ENCODE assay signal across 17 cellular contexts in genomic region chr9:35560625-35561337, GRCh38. TPM values are rescaled to one million over a fixed set of nuclear protein-coding genes. Genes with fewer than 3 reads are reported as not detected.
DNase-seq lines count a peak whose midpoint lies in the region; ATAC-seq and TF ChIP-seq lines count a peak whose summit lies in the region.
"Had no signal": no experiment of that assay in that cellular context is flagged by ENCODE, and none has a peak within 500 bp of the region (broad histone marks: within the 10 kb centered on the region; RNA-seq: fewer than 3 reads in every experiment).

No MANE protein-coding gene starts in this region.

- TF ChIP-seq CTCF in heart left ventricle (IDR thresholded peaks at IDR 0.05) = no peak

- no peak overlapping the region for H3K27ac Mint-ChIP-seq in activated naive CD8-positive, alpha-beta T cell treated with anti-CD3 and anti-CD28 coated beads for 36 hours

- WGBS in heart left ventricle, 4 donors = 81 to 87% (median 82%) methylated on average over 18 to 24 of the region's 24 CpGs

- ATAC-seq in Right ventricle myocardium superior (ENCODE audit: poor library complexity) (no peak), heart left ventricle (peak in 3 of 4 donors; percentile 1 to 9 (median 5)), sciatic nerve (peak; percentile 16), HG02884 (IDR thresholded peaks at IDR 0.05; ENCODE audit: unreplicated experiment) (no peak)

- TF ChIP-seq POLR2A in heart left ventricle (IDR thresholded peaks at IDR 0.05) = no peak

- no peaks in the 10 kb centered on the region for H3K27me3 Mint-ChIP-seq in activated naive CD8-positive, alpha-beta T cell treated with anti-CD3 and anti-CD28 coated beads for 36 hours

- no peaks in the 10 kb centered on the region for H3K9me3 ChIP-seq in heart left ventricle
- H3K9me3 ChIP-seq: Peyer's patch had no signal

- H3K9me3 Mint-ChIP-seq in activated naive CD8-positive, alpha-beta T cell treated with anti-CD3 and anti-CD28 coated beads for 36 hours = no peaks in the 10 kb centered on the region
- H3K9me3 Mint-ChIP-seq: H9 had no signal

- H3K4me1 ChIP-seq in heart left ventricle = peaks cover 4 to 34% (median 24%) of the 10 kb centered on the region in 12 donors

- H3K4me1 Mint-ChIP-seq in activated naive CD8-positive, alpha-beta T cell treated with anti-CD3 and anti-CD28 coated beads for 36 hours = no peaks in the 10 kb centered on the region

- peak overlapping the region in 3 of 12 donors; percentile 9 to 48 (median 24) for H3K27ac ChIP-seq in heart left ventricle
- H3K27ac ChIP-seq: C4-2B, Peyer's patch had no signal

- peak; percentile 51 for DNase-seq in Right ventricle myocardium superior
- no peak for DNase-seq in cardiac septum (ENCODE audit: low spot score)
- no peak for DNase-seq in heart left ventricle
- DNase-seq in sciatic nerve (ENCODE audit: low spot score) = no peak
- DNase-seq in activated naive CD8-positive, alpha-beta T cell treated with anti-CD3 and anti-CD28 coated beads for 36 hours = no peak
- DNase-seq in cerebellar cortex (ENCODE audit: low spot score) = no peak
- no peak for DNase-seq in stimulated activated CD4-positive, alpha-beta T cell treated with anti-CD3 and anti-CD28 coated beads, Interleukin-1b, Interleukin-23, amount 100 ng/mL, for 48 hours
- DNase-seq: COR-L47, DMS53, H9, IMR-90, Kasumi-1, NCI-H2029, NCI-H510A treated with DMSO at 0.1 percent for 48 hours, Peyer's patch had no signal

- peaks cover 1 to 66% (median 58%) of the 10 kb centered on the region in 9 donors for H3K36me3 ChIP-seq in heart left ventricle

- intact Hi-C loops in Right ventricle myocardium superior (cut with DNase I) = no loop called here
- intact Hi-C loops in cardiac septum (cut with DNase I) = no loop called here
- intact Hi-C loops in heart left ventricle (cut with DNase I) = loop anchor here in 1 of 10 donors (10.0 kb wide), 1 partner anchor 436 kb away; no protein-coding TSS in a partner anchor
- intact Hi-C loops in sciatic nerve (cut with DNase I) = no loop called here

- no peak overlapping the region for H3K4me3 ChIP-seq in heart left ventricle
- H3K4me3 ChIP-seq: Peyer's patch had no signal

- H3K4me3 Mint-ChIP-seq in activated naive CD8-positive, alpha-beta T cell treated with anti-CD3 and anti-CD28 coated beads for 36 hours = no peak overlapping the region
- H3K4me3 Mint-ChIP-seq: H9 had no signal

- no peaks in the 10 kb centered on the region for H3K27me3 ChIP-seq in heart left ventricle
- H3K27me3 ChIP-seq: Peyer's patch had no signal

- H3K36me3 Mint-ChIP-seq in activated naive CD8-positive, alpha-beta T cell treated with anti-CD3 and anti-CD28 coated beads for 36 hours = peaks cover under 1% of the 10 kb centered on the region

RNA-seq across cellular contexts. Expression of gene TESK1, which starts 44.3 kb away (rescaled TPM):
- 25.0 TPM for total RNA-seq in Right ventricle myocardium superior
- total RNA-seq in cardiac septum = 34.2 TPM
- total RNA-seq in heart left ventricle = 10 to 100 TPM; 19.8 to 47.6 (median 24.5) TPM
- 10 to 100 TPM; 33.3 to 40.8 TPM for polyA plus RNA-seq in heart left ventricle
- total RNA-seq in sciatic nerve = 49.0 TPM
- total RNA-seq in activated naive CD8-positive, alpha-beta T cell treated with anti-CD3 and anti-CD28 coated beads for 36 hours = 10 to 100 TPM; 24.9 to 26.0 TPM

RNA-seq across cellular contexts. Expression of gene CD72, which starts 57.4 kb away (rescaled TPM):
- total RNA-seq in Right ventricle myocardium superior (0.59 TPM), cardiac septum (0.59 TPM), heart left ventricle (1 to 10 TPM in 4 of 9 donors, under 1 TPM in 3, not detected in 2; 0.46 to 10.0 (median 1.2) TPM), sciatic nerve (5.5 TPM)
- under 1 TPM; 0.38 to 0.76 TPM for polyA plus RNA-seq in heart left ventricle
- total RNA-seq in activated naive CD8-positive, alpha-beta T cell treated with anti-CD3 and anti-CD28 coated beads for 36 hours = 10 to 100 TPM; 11.4 to 11.5 TPM

Comparison
In these comparisons a context has a peak if more than half of its experiments do, and no peak if none do; other contexts are left out.
1. ATAC-seq: peak in heart left ventricle (3 of 4) and sciatic nerve (single experiment); none in Right ventricle myocardium superior (single experiment) and HG02884 (single experiment).